ENCODE assay signal across 8 cellular contexts in genomic region chr22:44363214-44363979, GRCh38. TPM values are rescaled to one million over a fixed set of nuclear protein-coding genes. Genes with fewer than 3 reads are reported as not detected.
A peak's percentile ranks its signal among the peaks of the same experiment; 100 is the strongest.
DNase-seq lines count a peak whose midpoint lies in the region; ATAC-seq and TF ChIP-seq lines count a peak whose summit lies in the region.

No MANE protein-coding gene starts in this region.

- H3K36me3 Mint-ChIP-seq in naive thymus-derived CD4-positive, alpha-beta T cell = no peaks in the 10 kb centered on the region

- peaks cover 0 to 11% (median 4%) of the 10 kb centered on the region in 5 donors for H3K27me3 Mint-ChIP-seq in naive thymus-derived CD4-positive, alpha-beta T cell

- H3K4me3 ChIP-seq in WI38 (ENCODE audit: low read depth, low read length) = peak overlapping the region; percentile 32; the same call in 1 of the 2 replicates
- no peak overlapping the region for H3K4me3 ChIP-seq in naive thymus-derived CD4-positive, alpha-beta T cell (ENCODE audit: low read length)

- no peaks in the 10 kb centered on the region for H3K36me3 ChIP-seq in naive thymus-derived CD4-positive, alpha-beta T cell (ENCODE audit: control insufficient read depth in 2 of 3, insufficient read depth in 3 of 3, low read length in 3 of 3)

- H3K4me1 ChIP-seq in naive thymus-derived CD4-positive, alpha-beta T cell (ENCODE audit: control insufficient read depth in 2 of 2, insufficient read depth in 2 of 2, low read length in 2 of 2) = no peaks in the 10 kb centered on the region

- no peak overlapping the region for H3K27ac Mint-ChIP-seq in naive thymus-derived CD4-positive, alpha-beta T cell

- ATAC-seq in Right ventricle myocardium superior (ENCODE audit: poor library complexity) (peak; percentile 88), sciatic nerve (peak; percentile 79), HG02798 (IDR thresholded peaks at IDR 0.05; ENCODE audit: poor library complexity, unreplicated experiment) (no peak)
- ATAC-seq in naive thymus-derived CD4-positive, alpha-beta T cell = no peak

- no peaks in the 10 kb centered on the region for H3K4me1 Mint-ChIP-seq in naive thymus-derived CD4-positive, alpha-beta T cell

- no peak overlapping the region for H3K4me3 Mint-ChIP-seq in naive thymus-derived CD4-positive, alpha-beta T cell

- no peak for TF ChIP-seq CTCF in WI38 (IDR thresholded peaks at IDR 0.05; ENCODE audit: low read depth, low read length)

- no peaks in the 10 kb centered on the region for H3K27me3 ChIP-seq in naive thymus-derived CD4-positive, alpha-beta T cell (ENCODE audit: control insufficient read depth in 2 of 2, insufficient read depth in 2 of 2, low read length in 2 of 2)

- no peaks in the 10 kb centered on the region for H3K9me3 Mint-ChIP-seq in naive thymus-derived CD4-positive, alpha-beta T cell

- DNase-seq in EH (ENCODE audit: low read depth) (peak; percentile 97), Right ventricle myocardium superior (peak; percentile 95), sciatic nerve (ENCODE audit: low spot score) (peak; percentile 87), NCI-H2081 treated with DMSO at 0.1 percent for 48 hours (lab: John Stamatoyannopoulos, UW) (no peak), NCI-H82 (lab: John Stamatoyannopoulos, UW) (no peak)
- DNase-seq in naive thymus-derived CD4-positive, alpha-beta T cell = no peak

- no peaks in the 10 kb centered on the region for H3K9me3 ChIP-seq in naive thymus-derived CD4-positive, alpha-beta T cell (ENCODE audit: control insufficient read depth in 2 of 3, low read length in 3 of 3)

- no peak overlapping the region for H3K27ac ChIP-seq in naive thymus-derived CD4-positive, alpha-beta T cell (ENCODE audit: low read depth, low read length)

- POLR2A ChIA-PET in naive thymus-derived CD4-positive, alpha-beta T cell (lab: Charles Lee) = no interaction called here

- intact Hi-C loops in Right ventricle myocardium superior (cut with DNase I) (no loop called here), sciatic nerve (cut with DNase I) (no loop called here)
- intact Hi-C loops in naive thymus-derived CD4-positive, alpha-beta T cell (cut with micrococcal nuclease) = no loop called here

- CTCF ChIA-PET in naive thymus-derived CD4-positive, alpha-beta T cell (lab: Charles Lee) = no interaction called here

RNA-seq across cellular contexts. Expression of gene SHISAL1, which starts 50.6 kb away (rescaled TPM):
- total RNA-seq in Right ventricle myocardium superior (1.3 TPM), sciatic nerve (2.1 TPM)
- not detected for total RNA-seq in naive thymus-derived CD4-positive, alpha-beta T cell
- not detected for polyA plus RNA-seq in naive thymus-derived CD4-positive, alpha-beta T cell

Comparison
In these comparisons a context has a peak if more than half of its experiments do, and no peak if none do; other contexts are left out.
1. DNase-seq: peak in EH (single experiment), Right ventricle myocardium superior (single experiment) and sciatic nerve (single experiment); none in naive thymus-derived CD4-positive, alpha-beta T cell (0 of 9), NCI-H2081 treated with DMSO at 0.1 percent for 48 hours (single experiment) and NCI-H82 (single experiment).
2. ATAC-seq: peak in Right ventricle myocardium superior (single experiment) and sciatic nerve (single experiment); none in naive thymus-derived CD4-positive, alpha-beta T cell (single experiment) and HG02798 (single experiment).